ENCODE assay signal across 14 cellular contexts in the genomic region with DNA sequence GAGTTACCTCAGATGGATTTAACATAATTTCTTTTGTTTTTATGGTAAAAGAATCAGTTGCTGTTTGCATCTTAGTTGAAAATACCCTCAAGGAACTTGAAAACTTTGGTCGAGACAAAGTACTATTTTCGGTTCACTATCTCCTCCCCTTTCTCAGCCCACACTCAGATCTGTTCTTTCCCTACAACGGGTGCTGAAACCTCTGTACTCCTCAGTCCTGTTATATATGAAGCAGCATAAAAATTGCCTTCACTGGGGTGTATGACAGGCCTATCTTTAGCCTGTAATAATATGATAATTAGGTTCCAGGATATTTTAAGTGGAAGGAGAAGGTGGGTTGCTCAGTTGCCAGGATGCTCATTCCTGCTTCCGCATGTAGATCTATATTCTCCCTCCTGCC.
DNase-seq lines count a peak whose midpoint lies in the region; ATAC-seq lines count a peak whose summit lies in the region.
"Had no signal": no experiment of that assay in that cellular context is flagged by ENCODE, and none has a peak within 500 bp of the region (broad histone marks: within the 10 kb centered on the region; RNA-seq: fewer than 3 reads in every experiment).

No MANE protein-coding gene starts in this region.

- intact Hi-C loops in Right ventricle myocardium superior (cut with DNase I) (no loop called here), cardiac septum (cut with DNase I) (no loop called here)
- intact Hi-C loops in activated T-helper 1 cell treated with anti-CD3 and anti-CD28 coated beads, Interleukin-12 subunit alpha, Interleukin-12 subunit beta, Interleukin-2, Interleukin-4 antibody, amounts not matched to agents 30 ng/mL and 10 ng/mL and 1 ng/mL, durations not matched to agents 14 hours and 24 hours and 36 hours (cut with micrococcal nuclease) = no loop called here

- H3K27ac Mint-ChIP-seq in activated T-helper 1 cell treated with anti-CD3 and anti-CD28 coated beads, Interleukin-12 subunit alpha, Interleukin-12 subunit beta, Interleukin-2, Interleukin-4 antibody, amounts not matched to agents 30 ng/mL and 10 ng/mL and 1 ng/mL, durations not matched to agents 14 hours and 24 hours and 36 hours = no peak overlapping the region
- H3K27ac Mint-ChIP-seq: activated CD4-positive, alpha-beta T cell treated with anti-CD3 and anti-CD28 coated beads, Interleukin-2, amount 10 ng/mL, durations not matched to agents 24 days and 14 days; activated naive CD4-positive, alpha-beta T cell treated with anti-CD3 and anti-CD28 coated beads, Interleukin-2, amount 10 ng/mL, durations not matched to agents 7 days and 5 days had no signal

- no peaks in the 10 kb centered on the region for H3K9me3 Mint-ChIP-seq in activated T-helper 1 cell treated with anti-CD3 and anti-CD28 coated beads, Interleukin-12 subunit alpha, Interleukin-12 subunit beta, Interleukin-2, Interleukin-4 antibody, amounts not matched to agents 30 ng/mL and 10 ng/mL and 1 ng/mL, durations not matched to agents 14 hours and 24 hours and 36 hours
- H3K9me3 Mint-ChIP-seq: activated CD4-positive, alpha-beta T cell treated with anti-CD3 and anti-CD28 coated beads, Interleukin-2, amount 10 ng/mL, durations not matched to agents 24 days and 14 days had no signal

- H3K4me3 Mint-ChIP-seq in activated T-helper 1 cell treated with anti-CD3 and anti-CD28 coated beads, Interleukin-12 subunit alpha, Interleukin-12 subunit beta, Interleukin-2, Interleukin-4 antibody, amounts not matched to agents 30 ng/mL and 10 ng/mL and 1 ng/mL, durations not matched to agents 14 hours and 24 hours and 36 hours = no peak overlapping the region
- H3K4me3 Mint-ChIP-seq: activated CD4-positive, alpha-beta T cell treated with anti-CD3 and anti-CD28 coated beads, Interleukin-2, amount 10 ng/mL, durations not matched to agents 24 days and 14 days; activated naive CD4-positive, alpha-beta T cell treated with anti-CD3 and anti-CD28 coated beads, Interleukin-2, amount 10 ng/mL, durations not matched to agents 7 days and 5 days had no signal

- no peaks in the 10 kb centered on the region for H3K36me3 Mint-ChIP-seq in activated T-helper 1 cell treated with anti-CD3 and anti-CD28 coated beads, Interleukin-12 subunit alpha, Interleukin-12 subunit beta, Interleukin-2, Interleukin-4 antibody, amounts not matched to agents 30 ng/mL and 10 ng/mL and 1 ng/mL, durations not matched to agents 14 hours and 24 hours and 36 hours (ENCODE audit: low read depth)
- H3K36me3 Mint-ChIP-seq: activated naive CD4-positive, alpha-beta T cell treated with anti-CD3 and anti-CD28 coated beads, Interleukin-2, amount 10 ng/mL, durations not matched to agents 7 days and 5 days had no signal

- H3K4me1 Mint-ChIP-seq in activated T-helper 1 cell treated with anti-CD3 and anti-CD28 coated beads, Interleukin-12 subunit alpha, Interleukin-12 subunit beta, Interleukin-2, Interleukin-4 antibody, amounts not matched to agents 30 ng/mL and 10 ng/mL and 1 ng/mL, durations not matched to agents 14 hours and 24 hours and 36 hours (ENCODE audit: low read depth) = peaks cover 7% of the 10 kb centered on the region
- H3K4me1 Mint-ChIP-seq: activated CD4-positive, alpha-beta T cell treated with anti-CD3 and anti-CD28 coated beads, Interleukin-2, amount 10 ng/mL, durations not matched to agents 24 days and 14 days; activated naive CD4-positive, alpha-beta T cell treated with anti-CD3 and anti-CD28 coated beads, Interleukin-2, amount 10 ng/mL, durations not matched to agents 7 days and 5 days had no signal

- H3K27me3 Mint-ChIP-seq in activated T-helper 1 cell treated with anti-CD3 and anti-CD28 coated beads, Interleukin-12 subunit alpha, Interleukin-12 subunit beta, Interleukin-2, Interleukin-4 antibody, amounts not matched to agents 30 ng/mL and 10 ng/mL and 1 ng/mL, durations not matched to agents 14 hours and 24 hours and 36 hours (ENCODE audit: insufficient read depth) = no peaks in the 10 kb centered on the region
- H3K27me3 Mint-ChIP-seq: activated CD4-positive, alpha-beta T cell treated with anti-CD3 and anti-CD28 coated beads, Interleukin-2, amount 10 ng/mL, durations not matched to agents 24 days and 14 days; activated naive CD4-positive, alpha-beta T cell treated with anti-CD3 and anti-CD28 coated beads, Interleukin-2, amount 10 ng/mL, durations not matched to agents 7 days and 5 days had no signal

- ATAC-seq in Right ventricle myocardium superior (ENCODE audit: poor library complexity) (peak; percentile 43), GM21528 (IDR thresholded peaks at IDR 0.05; ENCODE audit: low FRiP score, unreplicated experiment) (peak; percentile 96), HG03064 (IDR thresholded peaks at IDR 0.05; ENCODE audit: low read depth, unreplicated experiment) (peak; percentile 87)
- ATAC-seq: psoas muscle had no signal

- DNase-seq in Right ventricle myocardium superior (no peak), cardiac septum (ENCODE audit: low spot score) (no peak), putamen (ENCODE audit: low spot score) (peak; percentile 65), NCI-H1930 (lab: John Stamatoyannopoulos, UW) (no peak), A172 (ENCODE audit: low spot score) (no peak)
- DNase-seq in activated T-helper 1 cell treated with anti-CD3 and anti-CD28 coated beads, Interleukin-12 subunit alpha, Interleukin-12 subunit beta, Interleukin-2, Interleukin-4 antibody, amounts not matched to agents 30 ng/mL and 10 ng/mL and 1 ng/mL, durations not matched to agents 14 hours and 24 hours and 36 hours (ENCODE audit: low spot score) = no peak
- DNase-seq: activated CD4-positive, alpha-beta T cell treated with anti-CD3 and anti-CD28 coated beads, Interleukin-2, amount 10 ng/mL, durations not matched to agents 24 days and 14 days; activated naive CD4-positive, alpha-beta T cell treated with anti-CD3 and anti-CD28 coated beads, Interleukin-2, amount 10 ng/mL, durations not matched to agents 7 days and 5 days; central memory CD4-positive, alpha-beta T cell; NCI-H1092; psoas muscle; stimulated activated CD4-positive, alpha-beta T cell treated with anti-CD3 and anti-CD28 coated beads, Interleukin-4, amount 100 ng/mL, for 4 hours had no signal

Comparison
In these comparisons a context has a peak if more than half of its experiments do, and no peak if none do; other contexts are left out.
1. ATAC-seq: peak in every context shown above with its lines; median percentile 96 in GM21528; 87 in HG03064; 43 in Right ventricle myocardium superior.